16 cellular contexts compared by ENCODE assay signal in genomic region chr9:87696641-87697040, GRCh38. TPM values are rescaled to one million over a fixed set of nuclear protein-coding genes. Genes with fewer than 3 reads are reported as not detected.
DNase-seq lines count a peak whose midpoint lies in the region; ATAC-seq and TF ChIP-seq lines count a peak whose summit lies in the region.
"Had no signal": no experiment of that assay in that cellular context is flagged by ENCODE, and none has a peak within 500 bp of the region (broad histone marks: within the 10 kb centered on the region; RNA-seq: fewer than 3 reads in every experiment).

No MANE protein-coding gene starts in this region.

- H3K4me1 ChIP-seq in endodermal cell (ENCODE audit: control insufficient read depth, insufficient read depth, low read length), result no peaks in the 10 kb centered on the region
- H3K4me1 ChIP-seq: Caco-2 had no signal

- H3K27ac Mint-ChIP-seq in activated CD4-positive, alpha-beta T cell treated with anti-CD3 and anti-CD28 coated beads for 36 hours, result no peak overlapping the region
- H3K27ac Mint-ChIP-seq in activated CD4-positive, alpha-beta T cell treated with anti-CD3 and anti-CD28 coated beads, Interleukin-2, amount 10 ng/mL, durations not matched to agents 7 days and 5 days, result no peak overlapping the region
- H3K27ac Mint-ChIP-seq in activated T-cell treated with anti-CD3 and anti-CD28 coated beads, Interleukin-2, amount 50 U/mL, for 72 hours, result no peak overlapping the region
- peak overlapping the region; percentile 21 for H3K27ac Mint-ChIP-seq in endodermal cell
- H3K27ac Mint-ChIP-seq: CD4-positive, alpha-beta T cell had no signal

- no peaks in the 10 kb centered on the region for H3K27me3 ChIP-seq in endodermal cell (ENCODE audit: control insufficient read depth, insufficient read depth, low read length, poor library complexity, severe bottlenecking)

- no peak overlapping the region for H3K9ac ChIP-seq in endodermal cell (ENCODE audit: extremely low read depth, low read length, poor library complexity, severe bottlenecking)
- H3K9ac ChIP-seq: GM23248 had no signal

- ATAC-seq in activated CD4-positive, alpha-beta T cell treated with anti-CD3 and anti-CD28 coated beads for 36 hours, result peak; percentile 57
- ATAC-seq in activated T-cell treated with anti-CD3 and anti-CD28 coated beads, Interleukin-2, amount 50 U/mL, for 72 hours (replicated peaks in 1 of 2), result peak; percentile 27 to 79
- ATAC-seq in esophagus mucosa, result no peak
- no peak for ATAC-seq in HG03097 (IDR thresholded peaks at IDR 0.05; ENCODE audit: low FRiP score, unreplicated experiment)
- ATAC-seq: A549 had no signal

- peaks cover 85% of the 10 kb centered on the region for H3K36me3 ChIP-seq in endodermal cell (ENCODE audit: control insufficient read depth, insufficient read depth, low read length)
- H3K36me3 ChIP-seq: HAP-1 had no signal

- H3K9me3 Mint-ChIP-seq in activated CD4-positive, alpha-beta T cell treated with anti-CD3 and anti-CD28 coated beads for 36 hours (ENCODE audit: low read depth), result peaks cover 5% of the 10 kb centered on the region
- peaks cover 10% of the 10 kb centered on the region for H3K9me3 Mint-ChIP-seq in activated CD4-positive, alpha-beta T cell treated with anti-CD3 and anti-CD28 coated beads, Interleukin-2, amount 10 ng/mL, durations not matched to agents 7 days and 5 days
- peaks cover 1 to 10% of the 10 kb centered on the region in 2 donors for H3K9me3 Mint-ChIP-seq in activated T-cell treated with anti-CD3 and anti-CD28 coated beads, Interleukin-2, amount 50 U/mL, for 72 hours
- no peaks in the 10 kb centered on the region for H3K9me3 Mint-ChIP-seq in endodermal cell

- H3K9me3 ChIP-seq in endodermal cell (ENCODE audit: control insufficient read depth, low read length), result peaks cover 10% of the 10 kb centered on the region
- H3K9me3 ChIP-seq: Caco-2, HAP-1 had no signal

- H3K27me3 Mint-ChIP-seq in activated CD4-positive, alpha-beta T cell treated with anti-CD3 and anti-CD28 coated beads for 36 hours, result peaks cover 2% of the 10 kb centered on the region
- H3K27me3 Mint-ChIP-seq in activated CD4-positive, alpha-beta T cell treated with anti-CD3 and anti-CD28 coated beads, Interleukin-2, amount 10 ng/mL, durations not matched to agents 7 days and 5 days, result peaks cover 4% of the 10 kb centered on the region
- no peaks in the 10 kb centered on the region for H3K27me3 Mint-ChIP-seq in activated T-cell treated with anti-CD3 and anti-CD28 coated beads, Interleukin-2, amount 50 U/mL, for 72 hours (ENCODE audit: low read depth)
- H3K27me3 Mint-ChIP-seq in endodermal cell (ENCODE audit: insufficient read depth), result no peaks in the 10 kb centered on the region
- H3K27me3 Mint-ChIP-seq: CD4-positive, alpha-beta T cell had no signal

- no peak overlapping the region for H3K4me3 Mint-ChIP-seq in activated CD4-positive, alpha-beta T cell treated with anti-CD3 and anti-CD28 coated beads for 36 hours
- no peak overlapping the region for H3K4me3 Mint-ChIP-seq in activated CD4-positive, alpha-beta T cell treated with anti-CD3 and anti-CD28 coated beads, Interleukin-2, amount 10 ng/mL, durations not matched to agents 7 days and 5 days
- H3K4me3 Mint-ChIP-seq in activated T-cell treated with anti-CD3 and anti-CD28 coated beads, Interleukin-2, amount 50 U/mL, for 72 hours, result no peak overlapping the region
- H3K4me3 Mint-ChIP-seq in endodermal cell, result no peak overlapping the region
- H3K4me3 Mint-ChIP-seq: CD4-positive, alpha-beta T cell had no signal

- CTCF ChIA-PET in activated CD4-positive, alpha-beta T cell treated with anti-CD3 and anti-CD28 coated beads for 36 hours (lab: Charles Lee), result interaction anchor here (0.6 to 0.7 kb wide), 2 partner anchors 13 to 121 kb away, joined by 3 to 4 read pairs; no protein-coding TSS in a partner anchor
- CTCF ChIA-PET in activated CD4-positive, alpha-beta T cell treated with anti-CD3 and anti-CD28 coated beads, Interleukin-2, amount 10 ng/mL, durations not matched to agents 7 days and 5 days (lab: Charles Lee), result no interaction called here

- no peak for TF ChIP-seq CTCF in endodermal cell (conservative IDR thresholded peaks at IDR 0.05)

- WGBS in endodermal cell (ENCODE audit: insufficient coverage in 1 of 2, insufficient read length in 1 of 2), 2 experiments, result 95 to 96% methylated on average over 3 to 7 of the region's 7 CpGs

- H3K4me3 ChIP-seq in endodermal cell (ENCODE audit: low read length), result no peak overlapping the region
- H3K4me3 ChIP-seq: A549, GM23248, HAP-1 had no signal

- intact Hi-C loops in activated CD4-positive, alpha-beta T cell treated with anti-CD3 and anti-CD28 coated beads for 36 hours (cut with DNase I, micrococcal nuclease), result no loop called here

- peaks cover 9% of the 10 kb centered on the region for H3K4me1 Mint-ChIP-seq in activated CD4-positive, alpha-beta T cell treated with anti-CD3 and anti-CD28 coated beads for 36 hours
- peaks cover 2% of the 10 kb centered on the region for H3K4me1 Mint-ChIP-seq in activated CD4-positive, alpha-beta T cell treated with anti-CD3 and anti-CD28 coated beads, Interleukin-2, amount 10 ng/mL, durations not matched to agents 7 days and 5 days
- peaks cover 13% of the 10 kb centered on the region for H3K4me1 Mint-ChIP-seq in activated T-cell treated with anti-CD3 and anti-CD28 coated beads, Interleukin-2, amount 50 U/mL, for 72 hours (ENCODE audit: low read depth)
- peaks cover 2% of the 10 kb centered on the region for H3K4me1 Mint-ChIP-seq in endodermal cell

- H3K36me3 Mint-ChIP-seq in activated CD4-positive, alpha-beta T cell treated with anti-CD3 and anti-CD28 coated beads for 36 hours (ENCODE audit: low read depth), result peaks cover 2% of the 10 kb centered on the region
- H3K36me3 Mint-ChIP-seq in activated CD4-positive, alpha-beta T cell treated with anti-CD3 and anti-CD28 coated beads, Interleukin-2, amount 10 ng/mL, durations not matched to agents 7 days and 5 days (ENCODE audit: low read depth), result peaks cover 1% of the 10 kb centered on the region
- H3K36me3 Mint-ChIP-seq in activated T-cell treated with anti-CD3 and anti-CD28 coated beads, Interleukin-2, amount 50 U/mL, for 72 hours (ENCODE audit: insufficient read depth in 2 of 2), result peaks cover 5 to 8% of the 10 kb centered on the region in 2 donors
- H3K36me3 Mint-ChIP-seq in endodermal cell (ENCODE audit: low read depth), result peaks cover 79% of the 10 kb centered on the region

- H3K27ac ChIP-seq in endodermal cell (ENCODE audit: low read depth, low read length), result no peak overlapping the region
- H3K27ac ChIP-seq: 22Rv1, A549, C4-2B, GM23248, HL-60 had no signal

- POLR2A ChIA-PET in activated CD4-positive, alpha-beta T cell treated with anti-CD3 and anti-CD28 coated beads for 36 hours (lab: Charles Lee), result no interaction called here
- POLR2A ChIA-PET in activated CD4-positive, alpha-beta T cell treated with anti-CD3 and anti-CD28 coated beads, Interleukin-2, amount 10 ng/mL, durations not matched to agents 7 days and 5 days (lab: Charles Lee), result no interaction called here

- no peak for DNase-seq in activated CD4-positive, alpha-beta T cell treated with anti-CD3 and anti-CD28 coated beads for 36 hours
- no peak for DNase-seq in activated CD4-positive, alpha-beta T cell treated with anti-CD3 and anti-CD28 coated beads, Interleukin-2, amount 10 ng/mL, durations not matched to agents 7 days and 5 days
- DNase-seq in activated T-cell treated with anti-CD3 and anti-CD28 coated beads, Interleukin-2, amount 50 U/mL, for 72 hours, result no peak
- DNase-seq in activated T-cell treated with anti-CD3 and anti-CD28 coated beads for 4 hours (no peak), endodermal cell (no peak)
- DNase-seq: AML-193; Caco-2; CD4-positive, alpha-beta T cell; GM23248 had no signal

RNA-seq across cellular contexts. Expression of gene CTSL, which starts 29.3 kb away (rescaled TPM):
- total RNA-seq in activated CD4-positive, alpha-beta T cell treated with anti-CD3 and anti-CD28 coated beads for 36 hours, result 1 to 10 TPM; 4.6 to 6.1 TPM
- 10 to 100 TPM; 10.1 to 10.2 TPM for total RNA-seq in activated CD4-positive, alpha-beta T cell treated with anti-CD3 and anti-CD28 coated beads, Interleukin-2, amount 10 ng/mL, durations not matched to agents 7 days and 5 days
- total RNA-seq in activated T-cell treated with anti-CD3 and anti-CD28 coated beads, Interleukin-2, amount 50 U/mL, for 72 hours, result 1 to 10 TPM; 2.4 to 5.6 TPM
- total RNA-seq in endodermal cell, result 100 to 1,000 TPM in 1 of 2 donors, 10 to 100 TPM in 1; 81.2 to 131 TPM
- polyA plus RNA-seq in endodermal cell (2013, experiment 1 of 2), result 49.7 TPM
- polyA plus RNA-seq in endodermal cell (2013, experiment 2 of 2), result 47.5 TPM
- total RNA-seq in esophagus mucosa, result 35.0 TPM

Comparison
In these comparisons a context has a peak if more than half of its experiments do, and no peak if none do; other contexts are left out.
1. ATAC-seq: peak in activated CD4-positive, alpha-beta T cell treated with anti-CD3 and anti-CD28 coated beads for 36 hours (single experiment) and activated T-cell treated with anti-CD3 and anti-CD28 coated beads, Interleukin-2, amount 50 U/mL, for 72 hours (2 of 2); none in esophagus mucosa (single experiment) and HG03097 (single experiment).